ENCODE assay signal across 6 cellular contexts in genomic region chr16:30064746-30065111, GRCh38. TPM values are rescaled to one million over a fixed set of nuclear protein-coding genes. Genes with fewer than 3 reads are reported as not detected.
DNase-seq lines count a peak whose midpoint lies in the region; ATAC-seq, FAIRE-seq and TF ChIP-seq lines count a peak whose summit lies in the region.

No MANE protein-coding gene starts in this region.

- FAIRE-seq in frontal cortex (lab: Jason Lieb, UNC), result no peak

- in situ Hi-C loops in Panc1 (cut with HindIII; ENCODE audit: low pct_unique_long_range_greater_than_20kb, low sequenced_read_pairs), result no loop called here

- intact Hi-C loops in Panc1 (cut with micrococcal nuclease; ENCODE audit: unreplicated experiment), result no loop called here

- ATAC-seq in Panc1 (peak; percentile 7; the same call in 1 of the 2 replicates), HG03457 (IDR thresholded peaks at IDR 0.05; ENCODE audit: unreplicated experiment) (no peak)

- H3K36me3 ChIP-seq in Panc1 (ENCODE audit: control insufficient read depth, insufficient read depth, low read length) (peaks cover 27% of the 10 kb centered on the region), iPS-18a (ENCODE audit: control insufficient read depth, low read depth, low read length) (peaks cover 29% of the 10 kb centered on the region)

- H3K4me3 ChIP-seq in Panc1 (ENCODE audit: low read depth in 2 of 2, low read length in 2 of 2) (peak overlapping the region; percentile 67 to 90), iPS-18a (ENCODE audit: low read length) (peak overlapping the region; percentile 97)

- H3K4me1 ChIP-seq in Panc1 (ENCODE audit: control insufficient read depth, insufficient read depth, low read length) (peaks cover 36% of the 10 kb centered on the region), iPS-18a (ENCODE audit: control insufficient read depth, low read depth, low read length) (peaks cover 17% of the 10 kb centered on the region)

- TF ChIP-seq CTCF in C4-2B (conservative IDR thresholded peaks at IDR 0.05) (no peak), Panc1 (IDR thresholded peaks at IDR 0.05) (no peak), GM20000 (IDR thresholded peaks at IDR 0.05; ENCODE audit: extremely low read depth, missing control alignments) (no peak)

- DNase-seq in Panc1 (ENCODE audit: low read depth, low spot score) (no peak), GM20000 (ENCODE audit: low spot score) (no peak), frontal cortex (ENCODE audit: low spot score in 2 of 2) (no peak)

- no peaks in the 10 kb centered on the region for H3K9me3 ChIP-seq in Panc1 (ENCODE audit: control insufficient read depth, insufficient read depth, low read depth, low read length)
- H3K9me3 ChIP-seq in iPS-18a (ENCODE audit: control insufficient read depth, low read depth, low read length), result no peaks in the 10 kb centered on the region

- POLR2A ChIA-PET in Panc1 (lab: Charles Lee), result interaction anchor here (1.3 kb wide), 1 partner anchor 12 kb away, joined by 5 read pairs; a partner anchor contains a TSS

- H3K27me3 ChIP-seq in Panc1 (ENCODE audit: control insufficient read depth, insufficient read depth, low read length), result no peaks in the 10 kb centered on the region
- H3K27me3 ChIP-seq in iPS-18a (ENCODE audit: control insufficient read depth, insufficient read depth, low read length), result no peaks in the 10 kb centered on the region

- CTCF ChIA-PET in Panc1 (lab: Charles Lee), result no interaction called here

- peak overlapping the region; percentile 85 for H3K9ac ChIP-seq in iPS-18a (ENCODE audit: low read length)

- H3K27ac ChIP-seq in C4-2B, result peak overlapping the region; percentile 98
- peak overlapping the region; percentile 91 for H3K27ac ChIP-seq in Panc1 (ENCODE audit: low read length)
- peak overlapping the region; percentile 83 for H3K27ac ChIP-seq in iPS-18a (ENCODE audit: low read length)

- no TSS peak for BruUV-seq in Panc1 (replicated peaks; lab: Mats Ljungman, UMichigan)

RNA-seq across cellular contexts. Expression of gene ALDOA, which starts 0.8 kb away (rescaled TPM):
- total RNA-seq in Panc1 (2021; ENCODE audit: unreplicated experiment), result 2,516 TPM
- 4,980 TPM for polyA plus RNA-seq in Panc1 (2012; ENCODE audit: insufficient read length)
- total RNA-seq in frontal cortex, result 76.6 TPM

RNA-seq across cellular contexts. Expression of gene PPP4C, which starts 11.1 kb away (rescaled TPM):
- total RNA-seq in Panc1 (2021; ENCODE audit: unreplicated experiment) (186 TPM), frontal cortex (90.5 TPM)
- polyA plus RNA-seq in Panc1 (2012; ENCODE audit: insufficient read length), result 309 TPM

RNA-seq across cellular contexts. Expression of gene TBX6, which starts 27.0 kb away (rescaled TPM):
- 0.46 TPM for total RNA-seq in Panc1 (2021; ENCODE audit: unreplicated experiment)
- polyA plus RNA-seq in Panc1 (2012; ENCODE audit: insufficient read length), result 0.97 TPM
- 0.41 TPM for total RNA-seq in frontal cortex

RNA-seq across cellular contexts. Expression of gene YPEL3, which starts 31.3 kb away (rescaled TPM):
- total RNA-seq in Panc1 (2021; ENCODE audit: unreplicated experiment), result 0.69 TPM
- 1.1 TPM for polyA plus RNA-seq in Panc1 (2012; ENCODE audit: insufficient read length)
- 18.8 TPM for total RNA-seq in frontal cortex

RNA-seq across cellular contexts. Expression of gene TLCD3B, which starts 33.7 kb away (rescaled TPM):
- total RNA-seq in Panc1 (2021; ENCODE audit: unreplicated experiment) (3.5 TPM), frontal cortex (10.2 TPM)
- polyA plus RNA-seq in Panc1 (2012; ENCODE audit: insufficient read length), result 4.2 TPM

Comparison
In these comparisons a context has a peak if more than half of its experiments do, and no peak if none do; other contexts are left out.
1. RNA of gene ALDOA, which starts 0.8 kb away (total RNA-seq): 2,516 TPM in Panc1 (single experiment); 76.6 TPM in frontal cortex (single experiment); every median in the first group is over 10 times any median in the second.
2. Peak in every context shown above with its lines, with median percentiles within 50 percentile points of each other: H3K27ac ChIP-seq.